8 cellular contexts compared by ENCODE assay signal in genomic region chr6:41504526-41505021, GRCh38. TPM values are rescaled to one million over a fixed set of nuclear protein-coding genes. Genes with fewer than 3 reads are reported as not detected.
DNase-seq lines count a peak whose midpoint lies in the region; ATAC-seq and TF ChIP-seq lines count a peak whose summit lies in the region.

No MANE protein-coding gene starts in this region.

- ATAC-seq in activated B cell treated with CpG ODN at 0.5 μM for 24 hours (ENCODE audit: low read depth) = peak; percentile 14
- ATAC-seq in GM18502 (IDR thresholded peaks at IDR 0.05; ENCODE audit: poor library complexity, unreplicated experiment) = no peak
- ATAC-seq in HG02852 (IDR thresholded peaks at IDR 0.05; ENCODE audit: unreplicated experiment) = no peak

- CTCF ChIA-PET in activated B cell treated with CpG ODN at 0.5 μM for 24 hours (lab: Charles Lee) = interaction anchor here (0.7 to 1.7 kb wide), 3 partner anchors 80 to 278 kb away, joined by 3 to 7 read pairs (median 3); no protein-coding TSS in a partner anchor

- no peak for TF ChIP-seq POLR2A in thyroid gland (IDR thresholded peaks at IDR 0.05)

- H3K27ac Mint-ChIP-seq in activated T-cell treated with anti-CD3 and anti-CD28 coated beads, Interleukin-2, amount 50 U/mL, for 24 hours = no peak overlapping the region
- H3K27ac Mint-ChIP-seq in activated B cell treated with CpG ODN at 0.5 μM for 24 hours = peak overlapping the region; percentile 92

- H3K27ac ChIP-seq in layer of hippocampus (ENCODE audit: low read depth, low read length) = peak overlapping the region; percentile 12
- H3K27ac ChIP-seq in thyroid gland = peak overlapping the region; percentile 72 to 92 (median 87)

- DNase-seq in activated T-cell treated with anti-CD3 and anti-CD28 coated beads, Interleukin-2, amount 50 U/mL, for 24 hours = no peak
- DNase-seq in activated T-cell treated with anti-CD3 and anti-CD28 coated beads for 4 hours (no peak), activated B cell treated with CpG ODN at 0.5 μM for 24 hours (no peak), thyroid gland (peak in 1 of 2 donors; percentile 9), kidney tubule cell (ENCODE audit: low spot score) (no peak)

- H3K4me1 Mint-ChIP-seq in activated T-cell treated with anti-CD3 and anti-CD28 coated beads, Interleukin-2, amount 50 U/mL, for 24 hours (ENCODE audit: low read depth) = peaks cover 19% of the 10 kb centered on the region
- peaks cover 43% of the 10 kb centered on the region for H3K4me1 Mint-ChIP-seq in activated B cell treated with CpG ODN at 0.5 μM for 24 hours

- intact Hi-C loops in activated B cell treated with CpG ODN at 0.5 μM for 24 hours (cut with micrococcal nuclease) (loop anchor here (1.0 to 2.0 kb wide), 5 partner anchors 28 to 230 kb away; partner anchors contain the start of gene FOXP4), thyroid gland (cut with DNase I) (loop anchor here (5.0 kb wide), 1 partner anchor 43 kb away; the partner anchor contains the start of gene FOXP4)

- no peaks in the 10 kb centered on the region for H3K9me3 Mint-ChIP-seq in activated T-cell treated with anti-CD3 and anti-CD28 coated beads, Interleukin-2, amount 50 U/mL, for 24 hours
- H3K9me3 Mint-ChIP-seq in activated B cell treated with CpG ODN at 0.5 μM for 24 hours = no peaks in the 10 kb centered on the region

- peak overlapping the region; percentile 47 for H3K4me3 Mint-ChIP-seq in activated T-cell treated with anti-CD3 and anti-CD28 coated beads, Interleukin-2, amount 50 U/mL, for 24 hours
- H3K4me3 Mint-ChIP-seq in activated B cell treated with CpG ODN at 0.5 μM for 24 hours = peak overlapping the region; percentile 82

- POLR2A ChIA-PET in activated B cell treated with CpG ODN at 0.5 μM for 24 hours (lab: Charles Lee) = interaction anchor here (0.6 to 5.8 kb wide), 13 partner anchors 26 to 1242 kb away, joined by 3 to 97 read pairs (median 5); partner anchors contain the start of genes FOXP4 and TOMM6

- peaks cover 18 to 26% of the 10 kb centered on the region in 2 donors for H3K4me1 ChIP-seq in thyroid gland

- H3K9me3 ChIP-seq in thyroid gland = no peaks in the 10 kb centered on the region

- no peaks in the 10 kb centered on the region for H3K27me3 ChIP-seq in layer of hippocampus (ENCODE audit: control insufficient read depth, insufficient read depth, low read length)
- no peaks in the 10 kb centered on the region for H3K27me3 ChIP-seq in thyroid gland

- WGBS in thyroid gland, 2 donors = 33 to 37% methylated on average over 18 of the region's 18 CpGs

- peak overlapping the region in 1 of 3 donors; percentile 22 for H3K4me3 ChIP-seq in thyroid gland (replicated peaks in 1 of 3)

- no peaks in the 10 kb centered on the region for H3K36me3 ChIP-seq in thyroid gland

- TF ChIP-seq CTCF in activated B cell treated with CpG ODN at 0.5 μM for 24 hours (IDR thresholded peaks at IDR 0.05) (no peak), thyroid gland (IDR thresholded peaks at IDR 0.05) (no peak)

- no peaks in the 10 kb centered on the region for H3K36me3 Mint-ChIP-seq in activated T-cell treated with anti-CD3 and anti-CD28 coated beads, Interleukin-2, amount 50 U/mL, for 24 hours (ENCODE audit: low read depth)
- no peaks in the 10 kb centered on the region for H3K36me3 Mint-ChIP-seq in activated B cell treated with CpG ODN at 0.5 μM for 24 hours (ENCODE audit: low read depth)

- peaks cover 58% of the 10 kb centered on the region for H3K27me3 Mint-ChIP-seq in activated T-cell treated with anti-CD3 and anti-CD28 coated beads, Interleukin-2, amount 50 U/mL, for 24 hours
- no peaks in the 10 kb centered on the region for H3K27me3 Mint-ChIP-seq in activated B cell treated with CpG ODN at 0.5 μM for 24 hours

RNA-seq across cellular contexts. Expression of gene FOXP4, which starts 41.6 kb away (rescaled TPM):
- 37.8 and 40.7 TPM in 2 replicates for total RNA-seq in activated B cell treated with CpG ODN at 0.5 μM for 24 hours
- total RNA-seq in thyroid gland = 10 to 100 TPM; 12.6 to 42.4 (median 23.7) TPM
